Comparison of ENCODE assay signal across 14 cellular contexts in the genomic region with DNA sequence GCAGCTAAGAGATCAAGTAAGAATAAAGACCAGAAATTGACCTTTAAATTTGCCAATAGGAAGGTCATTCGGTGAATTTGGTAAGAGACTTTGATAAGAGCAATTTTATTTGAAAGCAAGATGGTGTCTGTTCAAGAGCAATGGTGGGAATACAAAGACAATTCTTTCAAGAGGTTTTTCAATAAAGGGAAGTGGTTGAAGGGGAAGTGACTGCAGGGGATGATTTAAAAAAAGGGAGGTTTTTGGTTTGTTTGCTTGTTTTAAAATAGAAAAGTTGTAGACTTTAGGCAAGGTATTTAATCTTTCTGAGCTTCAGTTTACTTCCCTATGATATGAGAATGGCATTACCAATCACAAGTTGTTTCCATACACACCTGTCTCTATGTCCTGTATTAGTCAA.
"Had no signal": no experiment of that assay in that cellular context is flagged by ENCODE, and none has a peak within 500 bp of the region (broad histone marks: within the 10 kb centered on the region; RNA-seq: fewer than 3 reads in every experiment).

No MANE protein-coding gene starts in this region.

- H3K27ac ChIP-seq: hepatocyte, sigmoid colon, suprapubic skin, VCaP had no signal

- H3K9me3 ChIP-seq: sigmoid colon, suprapubic skin had no signal

- H3K4me3 ChIP-seq: hepatocyte, sigmoid colon, suprapubic skin had no signal

- H3K27me3 ChIP-seq: hepatocyte, sigmoid colon, suprapubic skin had no signal

- H3K36me3 ChIP-seq: sigmoid colon, suprapubic skin had no signal

- ATAC-seq: activated CD4-positive, alpha-beta T cell treated with anti-CD3 and anti-CD28 coated beads for 36 hours; stimulated activated naive CD8-positive, alpha-beta T cell treated with anti-CD3 and anti-CD28 coated beads, Interleukin-15, Interleukin-2, amounts not matched to agents 100 U/mL and 50 U/mL, for 24 hours had no signal

- DNase-seq: activated CD4-positive, alpha-beta memory T cell treated with anti-CD3 and anti-CD28 coated beads, Interleukin-2, amount 10 ng/mL, durations not matched to agents 7 days and 5 days; activated CD4-positive, alpha-beta T cell treated with anti-CD3 and anti-CD28 coated beads for 36 hours; activated gamma-delta T cell; activated naive CD8-positive, alpha-beta T cell treated with anti-CD3 and anti-CD28 coated beads for 36 hours; activated T-cell treated with anti-CD3 and anti-CD28 coated beads, Interleukin-2, amount 50 U/mL, for 48 hours; cerebellar nuclear complex; dermis blood vessel endothelial cell; kidney; sigmoid colon; stimulated activated CD8-positive, alpha-beta memory T cell treated with anti-CD3 and anti-CD28 coated beads, Interleukin-4, amount 100 ng/mL, for 48 hours; stimulated activated naive CD8-positive, alpha-beta T cell treated with anti-CD3 and anti-CD28 coated beads, Interleukin-15, Interleukin-2, amounts not matched to agents 100 U/mL and 50 U/mL, for 24 hours had no signal

- H3K4me2 ChIP-seq: hepatocyte had no signal

- H2AFZ ChIP-seq: hepatocyte had no signal
